ENCODE assay signal across 8 cellular contexts in genomic region chr11:75667831-75668507, GRCh38. TPM values are rescaled to one million over a fixed set of nuclear protein-coding genes. Genes with fewer than 3 reads are reported as not detected.
DNase-seq lines count a peak whose midpoint lies in the region; ATAC-seq and TF ChIP-seq lines count a peak whose summit lies in the region.

No MANE protein-coding gene starts in this region.

- H3K36me3 ChIP-seq in CD8-positive, alpha-beta memory T cell (ENCODE audit: insufficient read depth, low read length), result no peaks in the 10 kb centered on the region
- no peaks in the 10 kb centered on the region for H3K36me3 ChIP-seq in right lobe of liver

- peak overlapping the region; percentile 41 for H3K4me3 ChIP-seq in CD8-positive, alpha-beta memory T cell (ENCODE audit: low read length)
- H3K4me3 ChIP-seq in right lobe of liver, result peak overlapping the region; percentile 47 to 55 (median 54)

- H3K36me3 Mint-ChIP-seq in CD8-positive, alpha-beta memory T cell, result no peaks in the 10 kb centered on the region

- no peak for TF ChIP-seq POLR2A in right lobe of liver (IDR thresholded peaks at IDR 0.05)

- H3K4me1 Mint-ChIP-seq in CD8-positive, alpha-beta memory T cell, result peaks cover 8 to 16% (median 12%) of the 10 kb centered on the region in 3 donors
- H3K4me1 Mint-ChIP-seq in stimulated activated naive CD8-positive, alpha-beta T cell treated with anti-CD3 and anti-CD28 coated beads, Interleukin-15, amount 100 ng/mL, for 72 hours, result peaks cover 26% of the 10 kb centered on the region

- DNase-seq in CD8-positive, alpha-beta memory T cell, result peak in 2 of 5 donors; percentile 14 to 57
- DNase-seq in SK-N-DZ (ENCODE audit: low spot score), result peak; percentile 80
- peak; percentile 88 for DNase-seq in ecto neural progenitor cell (ENCODE audit: low spot score)
- peak in 2 of 3 donors; percentile 58 to 59 for DNase-seq in right lobe of liver
- DNase-seq in stimulated activated naive CD8-positive, alpha-beta T cell treated with anti-CD3 and anti-CD28 coated beads, Interleukin-15, amount 100 ng/mL, for 72 hours, result peak; percentile 34 to 35
- DNase-seq in NCI-H1048 (lab: John Stamatoyannopoulos, UW), result no peak

- no peaks in the 10 kb centered on the region for H3K9me3 ChIP-seq in CD8-positive, alpha-beta memory T cell (ENCODE audit: low read length)
- no peaks in the 10 kb centered on the region for H3K9me3 ChIP-seq in right lobe of liver

- peaks cover 32% of the 10 kb centered on the region for H3K27me3 ChIP-seq in CD8-positive, alpha-beta memory T cell (ENCODE audit: insufficient read depth, low read length, poor library complexity, severe bottlenecking)
- H3K27me3 ChIP-seq in right lobe of liver, result peaks cover 0 to 14% of the 10 kb centered on the region in 2 donors

- peaks cover 59 to 82% of the 10 kb centered on the region in 2 donors for H3K27me3 Mint-ChIP-seq in CD8-positive, alpha-beta memory T cell
- H3K27me3 Mint-ChIP-seq in stimulated activated naive CD8-positive, alpha-beta T cell treated with anti-CD3 and anti-CD28 coated beads, Interleukin-15, amount 100 ng/mL, for 72 hours, result peaks cover 94% of the 10 kb centered on the region

- peak overlapping the region; percentile 52 to 89 (median 83) for H3K4me3 Mint-ChIP-seq in CD8-positive, alpha-beta memory T cell
- peak overlapping the region; percentile 92 for H3K4me3 Mint-ChIP-seq in stimulated activated naive CD8-positive, alpha-beta T cell treated with anti-CD3 and anti-CD28 coated beads, Interleukin-15, amount 100 ng/mL, for 72 hours

- H3K27ac Mint-ChIP-seq in CD8-positive, alpha-beta memory T cell, result no peak overlapping the region
- no peak overlapping the region for H3K27ac Mint-ChIP-seq in stimulated activated naive CD8-positive, alpha-beta T cell treated with anti-CD3 and anti-CD28 coated beads, Interleukin-15, amount 100 ng/mL, for 72 hours

- CTCF ChIA-PET in CD8-positive, alpha-beta memory T cell (lab: Charles Lee), result no interaction called here

- WGBS in right lobe of liver (ENCODE audit: insufficient coverage, low coverage, low lambda C conversion rate, missing lambda C conversion rate), result 3% methylated on average over 14 of the region's 77 CpGs

- H3K9me3 Mint-ChIP-seq in CD8-positive, alpha-beta memory T cell, result peaks cover 0 to 6% (median 0%) of the 10 kb centered on the region in 5 donors
- peaks cover 0 to 13% of the 10 kb centered on the region in 2 donors for H3K9me3 Mint-ChIP-seq in stimulated activated naive CD8-positive, alpha-beta T cell treated with anti-CD3 and anti-CD28 coated beads, Interleukin-15, amount 100 ng/mL, for 72 hours

- intact Hi-C loops in right lobe of liver (cut with DNase I), result no loop called here

- no peak for TF ChIP-seq CTCF in right lobe of liver (IDR thresholded peaks at IDR 0.05)

- H3K4me1 ChIP-seq in CD8-positive, alpha-beta memory T cell (ENCODE audit: insufficient read depth, low read length), result no peaks in the 10 kb centered on the region
- H3K4me1 ChIP-seq in right lobe of liver, result peaks cover 0 to 19% (median 3%) of the 10 kb centered on the region in 4 donors

- ATAC-seq in HG02642 (IDR thresholded peaks at IDR 0.05; ENCODE audit: poor library complexity, unreplicated experiment) (peak; percentile 40), right lobe of liver (peak; percentile 66 to 72 (median 68)), HG02973 (IDR thresholded peaks at IDR 0.05; ENCODE audit: unreplicated experiment) (no peak)
- peak; percentile 59 for ATAC-seq in stimulated activated naive CD8-positive, alpha-beta T cell treated with anti-CD3 and anti-CD28 coated beads, Interleukin-15, amount 100 ng/mL, for 72 hours

- POLR2A ChIA-PET in CD8-positive, alpha-beta memory T cell (lab: Charles Lee), result no interaction called here

- H3K27ac ChIP-seq in CD8-positive, alpha-beta memory T cell (ENCODE audit: low read depth, low read length), result no peak overlapping the region
- no peak overlapping the region for H3K27ac ChIP-seq in right lobe of liver

RNA-seq across cellular contexts. Expression of gene MAP6, which starts 0.9 kb away (rescaled TPM):
- under 1 TPM; 0.07 to 0.16 TPM for total RNA-seq in CD8-positive, alpha-beta memory T cell
- not detected for polyA plus RNA-seq in CD8-positive, alpha-beta memory T cell
- 38.5 and 41.9 TPM in 2 replicates for polyA plus RNA-seq in SK-N-DZ (2014; cell fraction: cytosol; rRNA removed)
- 59.8 and 88.5 TPM in 2 replicates for polyA plus RNA-seq in SK-N-DZ (2014; cell fraction: nucleus; rRNA removed)
- under 1 TPM; 0.26 to 0.86 (median 0.58) TPM for total RNA-seq in right lobe of liver

RNA-seq across cellular contexts. Expression of gene MOGAT2, which starts 49.7 kb away (rescaled TPM):
- total RNA-seq in CD8-positive, alpha-beta memory T cell, result not detected
- polyA plus RNA-seq in CD8-positive, alpha-beta memory T cell, result not detected
- not detected in 2 replicates for polyA plus RNA-seq in SK-N-DZ (2014; cell fraction: cytosol; rRNA removed)
- polyA plus RNA-seq in SK-N-DZ (2014; cell fraction: nucleus; rRNA removed), result not detected in 2 replicates
- 100 to 1,000 TPM in 3 of 6 experiments, 10 to 100 TPM in 3; 24.3 to 164 (median 100) TPM for total RNA-seq in right lobe of liver

Comparison
In these comparisons a context has a peak if more than half of its experiments do, and no peak if none do; other contexts are left out.
1. RNA of gene MOGAT2, which starts 49.7 kb away (total RNA-seq): 24.3 to 164 TPM in right lobe of liver; not detected in CD8-positive, alpha-beta memory T cell; every median in the first group is over 10 times any median in the second.